Comparison of ENCODE assay signal across 19 cellular contexts in genomic region chr5:42547146-42547545, GRCh38.
DNase-seq lines count a peak whose midpoint lies in the region; ATAC-seq and TF ChIP-seq lines count a peak whose summit lies in the region.
"Had no signal": no experiment of that assay in that cellular context is flagged by ENCODE, and none has a peak within 500 bp of the region (broad histone marks: within the 10 kb centered on the region; RNA-seq: fewer than 3 reads in every experiment).

No MANE protein-coding gene starts in this region.

- intact Hi-C loops in mucosa of descending colon (cut with DNase I, micrococcal nuclease), result no loop called here
- intact Hi-C loops in CD8-positive, alpha-beta T cell (cut with DNase I, micrococcal nuclease), result no loop called here
- intact Hi-C loops in vagina (cut with DNase I), result no loop called here

- no peak overlapping the region for H3K4me3 Mint-ChIP-seq in CD8-positive, alpha-beta T cell
- H3K4me3 Mint-ChIP-seq: natural killer cell treated with Interleukin-12 subunit alpha and Interleukin-12 subunit beta and Interleukin-15 and Interleukin-18, amount 100 ng/mL, for 72 hours had no signal

- H3K4me1 Mint-ChIP-seq in CD8-positive, alpha-beta T cell (ENCODE audit: low read depth), result no peaks in the 10 kb centered on the region

- H3K9me3 ChIP-seq in mucosa of descending colon (no peaks in the 10 kb centered on the region), vagina (no peaks in the 10 kb centered on the region)
- no peaks in the 10 kb centered on the region for H3K9me3 ChIP-seq in CD8-positive, alpha-beta T cell (ENCODE audit: low read length)

- H3K36me3 ChIP-seq in mucosa of descending colon (ENCODE audit: low read depth), result no peaks in the 10 kb centered on the region
- no peaks in the 10 kb centered on the region for H3K36me3 ChIP-seq in CD8-positive, alpha-beta T cell (ENCODE audit: insufficient read depth, low read length)
- no peaks in the 10 kb centered on the region for H3K36me3 ChIP-seq in vagina
- H3K36me3 ChIP-seq: cardiac muscle cell, WERI-Rb-1 had no signal

- H3K4me1 ChIP-seq in mucosa of descending colon (ENCODE audit: low read depth) (peaks cover 2% of the 10 kb centered on the region), vagina (no peaks in the 10 kb centered on the region)
- no peaks in the 10 kb centered on the region for H3K4me1 ChIP-seq in CD8-positive, alpha-beta T cell (ENCODE audit: insufficient read depth, low read length)

- H3K36me3 Mint-ChIP-seq in CD8-positive, alpha-beta T cell, result no peaks in the 10 kb centered on the region
- H3K36me3 Mint-ChIP-seq: natural killer cell treated with Interleukin-12 subunit alpha and Interleukin-12 subunit beta and Interleukin-15 and Interleukin-18, amount 100 ng/mL, for 72 hours had no signal

- ATAC-seq in esophagus mucosa, result peak; percentile 60
- peak; percentile 39 for ATAC-seq in mucosa of descending colon
- no peak for ATAC-seq in HG03342 (IDR thresholded peaks at IDR 0.05; ENCODE audit: unreplicated experiment)
- no peak for ATAC-seq in HG02970 (IDR thresholded peaks at IDR 0.05; ENCODE audit: low FRiP score, unreplicated experiment)
- ATAC-seq in CD8-positive, alpha-beta T cell, result no peak

- no peak overlapping the region for H3K27ac Mint-ChIP-seq in CD8-positive, alpha-beta T cell
- H3K27ac Mint-ChIP-seq: natural killer cell treated with Interleukin-12 subunit alpha and Interleukin-12 subunit beta and Interleukin-15 and Interleukin-18, amount 100 ng/mL, for 72 hours had no signal

- TF ChIP-seq CTCF in mucosa of descending colon (IDR thresholded peaks at IDR 0.05) (no peak), vagina (IDR thresholded peaks at IDR 0.05) (no peak)
- no peak for TF ChIP-seq CTCF in CD8-positive, alpha-beta T cell (IDR thresholded peaks at IDR 0.05)

- DNase-seq in COLO829 (ENCODE audit: low spot score), result peak; percentile 40
- DNase-seq in RKO (ENCODE audit: low spot score), result peak; percentile 65
- DNase-seq in mucosa of descending colon, result no peak
- DNase-seq in CD8-positive, alpha-beta T cell, result no peak
- no peak for DNase-seq in vagina (ENCODE audit: extremely low spot score in 2 of 2)
- DNase-seq: activated CD8-positive, alpha-beta memory T cell treated with anti-CD3 and anti-CD28 coated beads for 24 hours; activated naive CD4-positive, alpha-beta T cell; H7; hippocampal formation; left ventricle myocardium superior; NCI-H1105; stimulated activated naive CD4-positive, alpha-beta T cell treated with Interleukin-2 at 50 U/mL for 16 hours; WERI-Rb-1 had no signal

- no peak overlapping the region for H3K4me3 ChIP-seq in mucosa of descending colon
- H3K4me3 ChIP-seq in CD8-positive, alpha-beta T cell (ENCODE audit: low read depth, low read length), result no peak overlapping the region
- H3K4me3 ChIP-seq in vagina, result no peak overlapping the region
- H3K4me3 ChIP-seq: cardiac muscle cell, skin epidermis had no signal

- no peaks in the 10 kb centered on the region for H3K9me3 Mint-ChIP-seq in CD8-positive, alpha-beta T cell
- H3K9me3 Mint-ChIP-seq: natural killer cell treated with Interleukin-12 subunit alpha and Interleukin-12 subunit beta and Interleukin-15 and Interleukin-18, amount 100 ng/mL, for 72 hours had no signal

- no peaks in the 10 kb centered on the region for H3K27me3 ChIP-seq in CD8-positive, alpha-beta T cell (ENCODE audit: insufficient read depth, low read length)
- H3K27me3 ChIP-seq in vagina, result no peaks in the 10 kb centered on the region
- H3K27me3 ChIP-seq: cardiac muscle cell had no signal

- H3K27me3 Mint-ChIP-seq in CD8-positive, alpha-beta T cell (ENCODE audit: low read depth), result no peaks in the 10 kb centered on the region

- POLR2A ChIA-PET in CD8-positive, alpha-beta T cell (lab: Charles Lee), result no interaction called here

- no peak for TF ChIP-seq POLR2A in vagina (IDR thresholded peaks at IDR 0.05)

- H3K27ac ChIP-seq in CD8-positive, alpha-beta T cell (ENCODE audit: low read depth, low read length), result no peak overlapping the region
- no peak overlapping the region for H3K27ac ChIP-seq in vagina
- H3K27ac ChIP-seq: cardiac muscle cell, WERI-Rb-1 had no signal

- CTCF ChIA-PET in CD8-positive, alpha-beta T cell (lab: Charles Lee), result no interaction called here

Comparison
In these comparisons a context has a peak if more than half of its experiments do, and no peak if none do; other contexts are left out.
1. DNase-seq: peak in COLO829 (single experiment) and RKO (single experiment); none in mucosa of descending colon (0 of 3), CD8-positive, alpha-beta T cell (0 of 7) and vagina (0 of 2).
2. ATAC-seq: peak in esophagus mucosa (single experiment) and mucosa of descending colon (single experiment); none in HG03342 (single experiment), HG02970 (single experiment) and CD8-positive, alpha-beta T cell (single experiment).